ENCODE assay signal across 17 cellular contexts in the genomic region with DNA sequence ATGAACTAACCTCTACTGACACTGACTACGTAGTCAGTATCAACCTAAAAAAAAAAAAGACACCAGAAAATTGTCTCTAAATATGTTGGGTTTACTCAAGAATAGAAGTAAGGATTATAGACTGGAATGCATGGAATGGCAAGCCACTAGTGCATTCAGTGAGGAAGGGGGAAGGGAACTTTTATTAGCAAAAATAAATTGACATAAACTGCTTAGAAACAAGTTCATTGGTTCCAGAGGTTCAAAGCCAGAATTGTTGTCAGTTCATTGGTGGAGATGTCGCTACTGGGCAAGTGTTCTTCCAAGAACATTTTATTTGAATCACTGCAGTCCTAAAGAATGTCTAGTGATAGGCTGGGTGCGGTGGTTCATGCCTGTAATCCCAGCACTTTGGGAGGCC. TPM values are rescaled to one million over a fixed set of nuclear protein-coding genes. Genes with fewer than 3 reads are reported as not detected.
DNase-seq lines count a peak whose midpoint lies in the region; ATAC-seq, FAIRE-seq and TF ChIP-seq lines count a peak whose summit lies in the region.
"Had no signal": no experiment of that assay in that cellular context is flagged by ENCODE, and none has a peak within 500 bp of the region (broad histone marks: within the 10 kb centered on the region; RNA-seq: fewer than 3 reads in every experiment).

No MANE protein-coding gene starts in this region.

- no peaks in the 10 kb centered on the region for H3K36me3 Mint-ChIP-seq in nephron (ENCODE audit: low read depth)
- H3K36me3 Mint-ChIP-seq in activated T-helper 17 cell treated with anti-CD3 and anti-CD28 coated beads, Interleukin-2, amount 50 U/mL, for 72 hours (ENCODE audit: low read depth) = no peaks in the 10 kb centered on the region
- H3K36me3 Mint-ChIP-seq: IgD-negative memory B cell had no signal

- FAIRE-seq in TTC549 (lab: Jason Lieb, UNC) = peak; percentile 20
- FAIRE-seq: A549, GM12878, GM18507, H54 had no signal

- no peaks in the 10 kb centered on the region for H3K27me3 Mint-ChIP-seq in nephron (ENCODE audit: low read depth)
- peaks cover 25% of the 10 kb centered on the region for H3K27me3 Mint-ChIP-seq in activated T-helper 17 cell treated with anti-CD3 and anti-CD28 coated beads, Interleukin-2, amount 50 U/mL, for 72 hours

- DNase-seq in choroid plexus epithelial cell (ENCODE audit: low read depth) (peak; percentile 10), left lobe of liver (ENCODE audit: low spot score) (no peak), aorta (no peak)
- DNase-seq: CD8-positive, alpha-beta memory T cell; DMS53; GM23248 had no signal

- H3K27ac ChIP-seq in aorta (ENCODE audit: low read depth in 1 of 2, low read length in 2 of 2) = no peak overlapping the region
- H3K27ac ChIP-seq: A549, BLaER1, GM23248 had no signal

- no peaks in the 10 kb centered on the region for H3K27me3 ChIP-seq in aorta (ENCODE audit: control insufficient read depth in 1 of 2, insufficient read depth in 2 of 2, low read length in 1 of 2)
- H3K27me3 ChIP-seq: BLaER1 had no signal

- H3K36me3 ChIP-seq in aorta (ENCODE audit: control insufficient read depth in 1 of 2, insufficient read depth in 2 of 2, low read length in 1 of 2) = no peaks in the 10 kb centered on the region
- H3K36me3 ChIP-seq: BLaER1 had no signal

- 94 to 96% methylated on average over 3 of the region's 3 CpGs for WGBS in aorta, 2 donors

- ATAC-seq in activated T-helper 17 cell treated with anti-CD3 and anti-CD28 coated beads, Interleukin-2, amount 50 U/mL, for 72 hours (replicated peaks) = no peak
- no peak for ATAC-seq in left lobe of liver
- ATAC-seq in aorta (ENCODE audit: low FRiP score) = no peak
- no peak for ATAC-seq in HG03108 (IDR thresholded peaks at IDR 0.05; ENCODE audit: unreplicated experiment)
- ATAC-seq: A549, GM12878, HCT116 had no signal

- no peak overlapping the region for H3K4me3 ChIP-seq in choroid plexus epithelial cell (ENCODE audit: low read depth, low read length)
- H3K4me3 ChIP-seq in aorta (ENCODE audit: low read length in 2 of 2) = no peak overlapping the region
- H3K4me3 ChIP-seq: A549, BLaER1, GM12878, GM23248 had no signal

- H3K9me3 ChIP-seq in aorta (ENCODE audit: control insufficient read depth, low read length) = no peaks in the 10 kb centered on the region
- H3K9me3 ChIP-seq: A549, BLaER1 had no signal

- H3K4me1 Mint-ChIP-seq in nephron = peaks cover 19% of the 10 kb centered on the region
- H3K4me1 Mint-ChIP-seq in activated T-helper 17 cell treated with anti-CD3 and anti-CD28 coated beads, Interleukin-2, amount 50 U/mL, for 72 hours = peaks cover 4% of the 10 kb centered on the region
- H3K4me1 Mint-ChIP-seq: CD8-positive, alpha-beta memory T cell; IgD-negative memory B cell had no signal

- intact Hi-C loops in aorta (cut with DNase I) = no loop called here

- H3K4me3 Mint-ChIP-seq in nephron = no peak overlapping the region
- H3K4me3 Mint-ChIP-seq in activated T-helper 17 cell treated with anti-CD3 and anti-CD28 coated beads, Interleukin-2, amount 50 U/mL, for 72 hours = no peak overlapping the region
- H3K4me3 Mint-ChIP-seq: CD8-positive, alpha-beta memory T cell; IgD-negative memory B cell had no signal

- TF ChIP-seq CTCF in choroid plexus epithelial cell (conservative IDR thresholded peaks at IDR 0.05; ENCODE audit: low read depth, low read length) = no peak
- no peak for TF ChIP-seq CTCF in nephron (IDR thresholded peaks at IDR 0.05; ENCODE audit: unreplicated experiment in 3 of 3)

- peaks cover 0 to 2% of the 10 kb centered on the region in 2 donors for H3K4me1 ChIP-seq in aorta (ENCODE audit: control insufficient read depth in 1 of 2, insufficient read depth in 2 of 2, low read length in 2 of 2)
- H3K4me1 ChIP-seq: BLaER1 had no signal

- H3K9me3 Mint-ChIP-seq in nephron = no peaks in the 10 kb centered on the region
- peaks cover 4% of the 10 kb centered on the region for H3K9me3 Mint-ChIP-seq in activated T-helper 17 cell treated with anti-CD3 and anti-CD28 coated beads, Interleukin-2, amount 50 U/mL, for 72 hours
- H3K9me3 Mint-ChIP-seq: CD8-positive, alpha-beta memory T cell had no signal

- peak overlapping the region; percentile 70 to 89 (median 83) for H3K27ac Mint-ChIP-seq in nephron
- no peak overlapping the region for H3K27ac Mint-ChIP-seq in activated T-helper 17 cell treated with anti-CD3 and anti-CD28 coated beads, Interleukin-2, amount 50 U/mL, for 72 hours
- H3K27ac Mint-ChIP-seq: CD8-positive, alpha-beta memory T cell; IgD-negative memory B cell had no signal

RNA-seq across cellular contexts. Expression of a gene that starts 26.1 kb away (rescaled TPM):
- total RNA-seq in activated T-helper 17 cell treated with anti-CD3 and anti-CD28 coated beads, Interleukin-2, amount 50 U/mL, for 72 hours = 10 to 100 TPM; 15.5 to 16.4 TPM
- total RNA-seq in left lobe of liver = 75.5 TPM
- 100 to 1,000 TPM; 270 to 299 TPM for total RNA-seq in aorta
- polyA plus RNA-seq in aorta = 100 to 1,000 TPM; 210 to 311 TPM
